14 cellular contexts compared by ENCODE assay signal in genomic region chr3:8445861-8446260, GRCh38. TPM values are rescaled to one million over a fixed set of nuclear protein-coding genes. Genes with fewer than 3 reads are reported as not detected.
DNase-seq lines count a peak whose midpoint lies in the region; FAIRE-seq and TF ChIP-seq lines count a peak whose summit lies in the region.
"Had no signal": no experiment of that assay in that cellular context is flagged by ENCODE, and none has a peak within 500 bp of the region (broad histone marks: within the 10 kb centered on the region; RNA-seq: fewer than 3 reads in every experiment).

No MANE protein-coding gene starts in this region.

- H3K4me3 Mint-ChIP-seq in neural progenitor cell = no peak overlapping the region
- H3K4me3 Mint-ChIP-seq: activated CD4-positive, alpha-beta T cell treated with anti-CD3 and anti-CD28 coated beads, Interleukin-2, amount 10 ng/mL, durations not matched to agents 7 days and 5 days; immature natural killer cell had no signal

- no peaks in the 10 kb centered on the region for H4K20me1 ChIP-seq in endothelial cell of umbilical vein (replicated peaks; ENCODE audit: control insufficient read depth, extremely low read depth, insufficient read depth, low read length)
- no peaks in the 10 kb centered on the region for H4K20me1 ChIP-seq in neural progenitor cell (ENCODE audit: low read depth)

- H3K27me3 ChIP-seq in MG63 (no peaks in the 10 kb centered on the region), endothelial cell of umbilical vein (ENCODE audit: control insufficient read depth in 2 of 2, insufficient read depth in 2 of 2, low read length in 2 of 2) (no peaks in the 10 kb centered on the region), neural progenitor cell (no peaks in the 10 kb centered on the region)

- peaks cover 13% of the 10 kb centered on the region for H3K4me1 Mint-ChIP-seq in neural progenitor cell
- H3K4me1 Mint-ChIP-seq: activated CD4-positive, alpha-beta T cell treated with anti-CD3 and anti-CD28 coated beads, Interleukin-2, amount 10 ng/mL, durations not matched to agents 7 days and 5 days; immature natural killer cell had no signal

- peak overlapping the region; percentile 94 for H3K27ac ChIP-seq in endothelial cell of umbilical vein (ENCODE audit: insufficient read depth, low read depth, low read length)
- no peak overlapping the region for H3K27ac ChIP-seq in neural progenitor cell

- dilution Hi-C loops in endothelial cell of umbilical vein (cut with MboI; ENCODE audit: extremely low pct_ligation_motif_present, low sequenced_read_pairs) = no loop called here

- H2AFZ ChIP-seq in endothelial cell of umbilical vein (ENCODE audit: low read depth, low read length) = no peak overlapping the region
- no peak overlapping the region for H2AFZ ChIP-seq in neural progenitor cell (replicated peaks)

- H3K36me3 ChIP-seq in MG63 = no peaks in the 10 kb centered on the region
- no peaks in the 10 kb centered on the region for H3K36me3 ChIP-seq in endothelial cell of umbilical vein (ENCODE audit: control insufficient read depth in 2 of 2, extremely low read depth in 1 of 2, insufficient read depth in 2 of 2, low read length in 2 of 2)
- no peaks in the 10 kb centered on the region for H3K36me3 ChIP-seq in neural progenitor cell

- H3K27ac Mint-ChIP-seq in neural progenitor cell = peak overlapping the region; percentile 61
- H3K27ac Mint-ChIP-seq: activated CD4-positive, alpha-beta T cell treated with anti-CD3 and anti-CD28 coated beads, Interleukin-2, amount 10 ng/mL, durations not matched to agents 7 days and 5 days; immature natural killer cell had no signal

- CTCF ChIA-PET in endothelial cell of umbilical vein (lab: Charles Lee) = interaction anchor here (0.8 to 5.6 kb wide), 9 partner anchors 10 to 161 kb away, joined by 3 to 114 read pairs (median 8); partner anchors contain the start of gene LMCD1

- H3K9me1 ChIP-seq in endothelial cell of umbilical vein (replicated peaks; ENCODE audit: control insufficient read depth, extremely low read depth, insufficient read depth, low read length) = no peaks in the 10 kb centered on the region

- no TSS peak for BruUV-seq in endothelial cell of umbilical vein (replicated peaks; lab: Mats Ljungman, UMichigan)

- H3K79me2 ChIP-seq in endothelial cell of umbilical vein (ENCODE audit: control insufficient read depth, insufficient read depth, low read length) (no peaks in the 10 kb centered on the region), neural progenitor cell (ENCODE audit: low read depth) (no peaks in the 10 kb centered on the region)

- POLR2A ChIA-PET in endothelial cell of umbilical vein (lab: Charles Lee) = interaction anchor here (0.8 kb wide), 1 partner anchor 56 kb away, joined by 6 read pairs; the partner anchor contains the start of gene LMCD1

- H3K4me2 ChIP-seq in endothelial cell of umbilical vein (ENCODE audit: insufficient read depth, low read length) = no peak overlapping the region
- H3K4me2 ChIP-seq in neural progenitor cell = no peak overlapping the region

- FAIRE-seq in endothelial cell of umbilical vein (lab: Jason Lieb, UNC) (peak; percentile 97), GM12892 (lab: Jason Lieb, UNC) (no peak)

- H3F3A ChIP-seq in neural progenitor cell (ENCODE audit: low read depth) = peaks cover 4% of the 10 kb centered on the region

- H3K27me3 Mint-ChIP-seq in neural progenitor cell (ENCODE audit: insufficient read depth, low read depth) = peaks cover 8% of the 10 kb centered on the region

- H3K36me3 Mint-ChIP-seq in neural progenitor cell = no peaks in the 10 kb centered on the region
- H3K36me3 Mint-ChIP-seq: immature natural killer cell had no signal

- intact Hi-C loops in endothelial cell of umbilical vein (cut with micrococcal nuclease) = loop anchor here (2.0 to 10.0 kb wide), 4 partner anchors 19 to 1997 kb away; no protein-coding TSS in a partner anchor

- H3K9me3 Mint-ChIP-seq in neural progenitor cell = peaks cover 3% of the 10 kb centered on the region
- H3K9me3 Mint-ChIP-seq: activated CD4-positive, alpha-beta T cell treated with anti-CD3 and anti-CD28 coated beads, Interleukin-2, amount 10 ng/mL, durations not matched to agents 7 days and 5 days; immature natural killer cell had no signal

- DNase-seq in AG08396 (ENCODE audit: low spot score) = peak; percentile 37
- DNase-seq in MG63 = peak; percentile 77
- peak; percentile 99 for DNase-seq in endothelial cell of umbilical vein (ENCODE audit: low read depth, low spot score)
- no peak for DNase-seq in neural progenitor cell (ENCODE audit: low spot score)
- DNase-seq in cerebellar nuclear complex (lab: John Stamatoyannopoulos, UW) = no peak
- no peak for DNase-seq in GM12892 (ENCODE audit: insufficient read length)
- no peak for DNase-seq in islet precursor cell
- DNase-seq in NCI-H82 treated with DMSO at 0.1 percent for 48 hours (lab: John Stamatoyannopoulos, UW; ENCODE audit: unreplicated experiment) = no peak
- DNase-seq: activated CD4-positive, alpha-beta T cell treated with anti-CD3 and anti-CD28 coated beads, Interleukin-2, amount 10 ng/mL, durations not matched to agents 7 days and 5 days; activated naive CD4-positive, alpha-beta T cell treated with Interleukin-2 at 50 U/mL for 16 hours; effector memory CD4-positive, alpha-beta T cell; immature natural killer cell; Kasumi-1; NCI-H510A had no signal

- H3K4me1 ChIP-seq in endothelial cell of umbilical vein (ENCODE audit: control insufficient read depth, extremely low read depth, insufficient read depth, low read length) = peaks cover 30% of the 10 kb centered on the region
- peaks cover 13% of the 10 kb centered on the region for H3K4me1 ChIP-seq in neural progenitor cell

- H3K4me3 ChIP-seq in MG63 (no peak overlapping the region), endothelial cell of umbilical vein (replicated peaks in 1 of 3; ENCODE audit: insufficient read depth in 1 of 3, low read depth in 1 of 3, low read length in 3 of 3) (no peak overlapping the region), neural progenitor cell (no peak overlapping the region)

- no peak for TF ChIP-seq POLR2A in endothelial cell of umbilical vein (IDR thresholded peaks at IDR 0.05; ENCODE audit: low read depth, low read length)
- TF ChIP-seq POLR2A in GM12892 (IDR thresholded peaks at IDR 0.05; ENCODE audit: low read depth, low read length) = no peak

- peak overlapping the region; percentile 58 for H3K9ac ChIP-seq in endothelial cell of umbilical vein (replicated peaks; ENCODE audit: extremely low read depth, insufficient read depth, low read length)
- H3K9ac ChIP-seq in neural progenitor cell = no peak overlapping the region

- TF ChIP-seq CTCF in endothelial cell of umbilical vein (IDR thresholded peaks at IDR 0.05; ENCODE audit: extremely low read depth in 1 of 2, insufficient read depth in 1 of 2, low read depth in 1 of 2, low read length in 2 of 2) (no peak), neural progenitor cell (IDR thresholded peaks at IDR 0.05) (no peak)

- H3K9me3 ChIP-seq in MG63 (no peaks in the 10 kb centered on the region), endothelial cell of umbilical vein (replicated peaks; ENCODE audit: control insufficient read depth, insufficient read depth, low read length) (no peaks in the 10 kb centered on the region), neural progenitor cell (ENCODE audit: low read depth) (no peaks in the 10 kb centered on the region)

TF ChIP-seq in endothelial cell of umbilical vein, 7 proteins besides CTCF, POLR2A, EP300 and RAD21:
- no peak for TF ChIP-seq MYC (IDR thresholded peaks at IDR 0.05; ENCODE audit: low read depth, low read length)
- TF ChIP-seq, protein P1, sequence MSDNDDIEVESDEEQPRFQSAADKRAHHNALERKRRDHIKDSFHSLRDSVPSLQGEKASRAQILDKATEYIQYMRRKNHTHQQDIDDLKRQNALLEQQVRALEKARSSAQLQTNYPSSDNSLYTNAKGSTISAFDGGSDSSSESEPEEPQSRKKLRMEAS (IDR thresholded peaks at IDR 0.05; ENCODE audit: insufficient read depth, insufficient read length) = no peak
- TF ChIP-seq GATA2 (IDR thresholded peaks at IDR 0.05; ENCODE audit: insufficient read depth, insufficient read length, low read depth, low read length) = no peak
- peak; percentile 79 for TF ChIP-seq JUN (IDR thresholded peaks at IDR 0.05; ENCODE audit: borderline replicate concordance, insufficient read depth, insufficient read length, low read depth)
- peak; percentile 50 for TF ChIP-seq POLR2AphosphoS5 (IDR thresholded peaks at IDR 0.05; ENCODE audit: insufficient read depth, low read depth, low read length)
- TF ChIP-seq EZH2 (IDR thresholded peaks at IDR 0.05; ENCODE audit: borderline replicate concordance, low read depth, low read length, severe bottlenecking) = no peak
- peak; percentile 71 for TF ChIP-seq FOS (IDR thresholded peaks at IDR 0.05; ENCODE audit: borderline replicate concordance, insufficient read depth, low read length)
TF ChIP-seq in endothelial cell of umbilical vein: peak in this region for 3.

RNA-seq across cellular contexts. Expression of gene LMCD1, which starts 55.8 kb away (rescaled TPM):
- total RNA-seq in MG63 (2014; rRNA removed; shearing (Covaris generic); ENCODE audit: low replicate concordance) = 2.6 and 3.4 TPM in 2 replicates
- total RNA-seq in endothelial cell of umbilical vein (11.1 and 14.5 TPM in 2 replicates), neural progenitor cell (ENCODE audit: low replicate concordance) (0.15 TPM in 1 of 2 replicates, not detected in the other)
- polyA plus RNA-seq in endothelial cell of umbilical vein = 7.6 and 11.4 TPM in 2 replicates
- polyA plus RNA-seq in endothelial cell of umbilical vein (2011; cell fraction: cytosol; rRNA removed) = 10.9 and 12.3 TPM in 2 replicates
- polyA plus RNA-seq in endothelial cell of umbilical vein (2011; cell fraction: nucleus; rRNA removed) = 11.8 and 12.1 TPM in 2 replicates
- 11.6 and 15.5 TPM in 2 replicates for polyA plus RNA-seq in endothelial cell of umbilical vein (2012)
- polyA minus RNA-seq in endothelial cell of umbilical vein = 5.8 and 12.4 TPM in 2 replicates
- not detected for polyA minus RNA-seq in endothelial cell of umbilical vein (2011; cell fraction: cytosol; rRNA and poly(A)+ RNA removed)
- polyA minus RNA-seq in endothelial cell of umbilical vein (2011; cell fraction: nucleus; rRNA and poly(A)+ RNA removed) = 10.3 and 13.6 TPM in 2 replicates
- 42.7 TPM for polyA plus RNA-seq in GM12892 (2012; ENCODE audit: missing spikeins)

Comparison
In these comparisons a context has a peak if more than half of its experiments do, and no peak if none do; other contexts are left out.
1. DNase-seq: peak in AG08396 (single experiment), MG63 (single experiment) and endothelial cell of umbilical vein (single experiment); none in neural progenitor cell (single experiment), cerebellar nuclear complex (0 of 2), GM12892 (single experiment), islet precursor cell (single experiment) and NCI-H82 treated with DMSO at 0.1 percent for 48 hours (single experiment).